In genomic region chr10:97731346-97732051, GRCh38 we compare ENCODE assay signal across 9 cellular contexts. TPM values are rescaled to one million over a fixed set of nuclear protein-coding genes. Genes with fewer than 3 reads are reported as not detected.
DNase-seq lines count a peak whose midpoint lies in the region; ATAC-seq, FAIRE-seq and TF ChIP-seq lines count a peak whose summit lies in the region.
"Had no signal": no experiment of that assay in that cellular context is flagged by ENCODE, and none has a peak within 500 bp of the region (broad histone marks: within the 10 kb centered on the region; RNA-seq: fewer than 3 reads in every experiment).

No MANE protein-coding gene starts in this region.

- H3K27ac ChIP-seq in Panc1 (ENCODE audit: low read length), result no peak overlapping the region
- no peak overlapping the region for H3K27ac ChIP-seq in gastroesophageal sphincter
- no peak overlapping the region for H3K27ac ChIP-seq in pancreas
- H3K27ac ChIP-seq: SK-N-MC had no signal

- DNase-seq in DMS114 treated with DMSO at 0.1 percent for 48 hours (lab: John Stamatoyannopoulos, UW; ENCODE audit: unreplicated experiment) (peak; percentile 79), Panc1 (ENCODE audit: low read depth, low spot score) (peak; percentile 82), pancreas (peak in 5 of 6 donors; percentile 13 to 79 (median 51))
- peak; percentile 38 for DNase-seq in activated T-helper 9 cell treated with anti-CD3 and anti-CD28 coated beads, Interleukin-2, amount 50 U/mL, for 16 hours (ENCODE audit: low read depth)

- TF ChIP-seq EP300 in Ishikawa (IDR thresholded peaks at IDR 0.05; ENCODE audit: borderline replicate concordance) (no peak), gastroesophageal sphincter (IDR thresholded peaks at IDR 0.05) (no peak)

- in situ Hi-C loops in Panc1 (cut with HindIII; ENCODE audit: low pct_unique_long_range_greater_than_20kb, low sequenced_read_pairs), result no loop called here

- FAIRE-seq in pancreas (lab: Jason Lieb, UNC), result no peak

- intact Hi-C loops in Panc1 (cut with micrococcal nuclease; ENCODE audit: unreplicated experiment), result loop anchor here (1.0 to 2.0 kb wide), 2 partner anchors 22 to 55 kb away; no protein-coding TSS in a partner anchor
- intact Hi-C loops in pancreas (cut with DNase I), result loop anchor here in 2 of 3 donors (5.0 to 10.0 kb wide), 2 partner anchors 47 to 54 kb away; partner anchors contain the start of gene AVPI1 (in 1 of the 2)

- H3K36me3 ChIP-seq in Panc1 (ENCODE audit: control insufficient read depth, insufficient read depth, low read length) (no peaks in the 10 kb centered on the region), gastroesophageal sphincter (no peaks in the 10 kb centered on the region), pancreas (no peaks in the 10 kb centered on the region)

- ATAC-seq in Panc1, result peak; percentile 90
- ATAC-seq in gastroesophageal sphincter, result peak; percentile 69
- peak; percentile 81 to 91 (median 90) for ATAC-seq in pancreas
- no peak for ATAC-seq in GM18873 (IDR thresholded peaks at IDR 0.05; ENCODE audit: low FRiP score, unreplicated experiment)
- no peak for ATAC-seq in GM19328 (IDR thresholded peaks at IDR 0.05; ENCODE audit: unreplicated experiment)

- BruUV-seq in Panc1 (replicated peaks; lab: Mats Ljungman, UMichigan), result no TSS peak

- H3K4me1 ChIP-seq in Panc1 (ENCODE audit: control insufficient read depth, insufficient read depth, low read length) (no peaks in the 10 kb centered on the region; the same call in 1 of the 2 replicates), gastroesophageal sphincter (peaks cover 0 to 25% (median 2%) of the 10 kb centered on the region in 3 donors), pancreas (peaks cover 0 to 2% (median 0%) of the 10 kb centered on the region in 3 donors)

- no peak for TF ChIP-seq POLR2A in gastroesophageal sphincter (IDR thresholded peaks at IDR 0.05)

- H3K4me3 ChIP-seq in Panc1 (ENCODE audit: low read depth in 2 of 2, low read length in 2 of 2), result no peak overlapping the region
- no peak overlapping the region for H3K4me3 ChIP-seq in gastroesophageal sphincter
- H3K4me3 ChIP-seq in pancreas, result no peak overlapping the region
- H3K4me3 ChIP-seq: SK-N-MC had no signal

- H3K9me3 ChIP-seq in Panc1 (ENCODE audit: control insufficient read depth, insufficient read depth, low read depth, low read length) (no peaks in the 10 kb centered on the region; the same call in 1 of the 2 replicates), gastroesophageal sphincter (no peaks in the 10 kb centered on the region), pancreas (no peaks in the 10 kb centered on the region)

- H3K27me3 ChIP-seq in Panc1 (ENCODE audit: control insufficient read depth, insufficient read depth, low read length), result no peaks in the 10 kb centered on the region
- H3K27me3 ChIP-seq in gastroesophageal sphincter, result no peaks in the 10 kb centered on the region
- no peaks in the 10 kb centered on the region for H3K27me3 ChIP-seq in pancreas

- CTCF ChIA-PET in Panc1 (lab: Charles Lee), result interaction anchor here (0.6 to 0.8 kb wide), 4 partner anchors 19 to 30 kb away, joined by 3 read pairs; no protein-coding TSS in a partner anchor

- TF ChIP-seq CTCF in Panc1 (IDR thresholded peaks at IDR 0.05) (peak; percentile 93), gastroesophageal sphincter (IDR thresholded peaks at IDR 0.05) (peak; percentile 82 to 93 (median 88)), pancreas (IDR thresholded peaks at IDR 0.05) (peak; percentile 49 to 72 (median 68))

- 29 to 65% methylated on average over 3 to 9 of the region's 9 CpGs for WGBS in gastroesophageal sphincter (ENCODE audit: low coverage in 1 of 2), 2 donors
- WGBS in pancreas, 2 donors, result 44 to 51% methylated on average over 9 of the region's 9 CpGs

- peak; percentile 100 for TF ChIP-seq RAD21 in Ishikawa (IDR thresholded peaks at IDR 0.05; ENCODE audit: low read depth)

- POLR2A ChIA-PET in Panc1 (lab: Charles Lee), result no interaction called here

TF ChIP-seq in Ishikawa, 13 proteins besides CTCF, POLR2A, EP300 and RAD21:
- no peak for TF ChIP-seq TCF12 (IDR thresholded peaks at IDR 0.05; ENCODE audit: low read depth)
- peak; percentile 49; the same call in 1 of the 2 replicates for TF ChIP-seq TEAD4 (IDR thresholded peaks at IDR 0.05)

RNA-seq across cellular contexts. Expression of gene ZFYVE27, which starts 5.4 kb away (rescaled TPM):
- 37.9 TPM for total RNA-seq in Panc1 (2021; ENCODE audit: unreplicated experiment)
- polyA plus RNA-seq in Panc1 (2012; ENCODE audit: insufficient read length), result 27.8 TPM
- 10 to 100 TPM in 3 of 4 donors, 1 to 10 TPM in 1; 6.7 to 24.2 (median 19.2) TPM for total RNA-seq in gastroesophageal sphincter
- total RNA-seq in pancreas, result 10 to 100 TPM; 11.9 to 23.6 (median 14.3) TPM
- polyA plus RNA-seq in pancreas, result 10 to 100 TPM; 22.3 to 34.9 TPM

RNA-seq across cellular contexts. Expression of gene MARVELD1, which starts 18.0 kb away (rescaled TPM):
- total RNA-seq in Panc1 (2021; ENCODE audit: unreplicated experiment) (53.1 TPM), gastroesophageal sphincter (100 to 1,000 TPM in 1 of 4 donors, 10 to 100 TPM in 3; 33.8 to 126 (median 58.7) TPM), pancreas (10 to 100 TPM in 1 of 6 donors, 1 to 10 TPM in 5; 1.8 to 11.8 (median 3.6) TPM)
- 58.1 TPM for polyA plus RNA-seq in Panc1 (2012; ENCODE audit: insufficient read length)
- polyA plus RNA-seq in pancreas, result 1 to 10 TPM; 3.8 to 7.1 TPM

RNA-seq across cellular contexts. Expression of gene SFRP5, which starts 40.3 kb away (rescaled TPM):
- 0.64 TPM for total RNA-seq in Panc1 (2021; ENCODE audit: unreplicated experiment)
- polyA plus RNA-seq in Panc1 (2012; ENCODE audit: insufficient read length), result 1.2 TPM
- total RNA-seq in gastroesophageal sphincter, result 10 to 100 TPM; 11.9 to 34.4 (median 18.2) TPM
- 100 to 1,000 TPM in 1 of 6 donors, 10 to 100 TPM in 5; 59.8 to 159 (median 67.7) TPM for total RNA-seq in pancreas
- 100 to 1,000 TPM; 148 to 180 TPM for polyA plus RNA-seq in pancreas

RNA-seq across cellular contexts. Expression of gene AVPI1, which starts 44.5 kb away (rescaled TPM):
- total RNA-seq in Panc1 (2021; ENCODE audit: unreplicated experiment), result 8.0 TPM
- 7.8 TPM for polyA plus RNA-seq in Panc1 (2012; ENCODE audit: insufficient read length)
- 100 to 1,000 TPM in 1 of 4 donors, 10 to 100 TPM in 3; 34.2 to 136 (median 45.4) TPM for total RNA-seq in gastroesophageal sphincter
- total RNA-seq in pancreas, result 1 to 10 TPM; 3.7 to 6.2 (median 4.6) TPM
- 1 to 10 TPM; 4.1 to 9.1 TPM for polyA plus RNA-seq in pancreas

Comparison
In these comparisons a context has a peak if more than half of its experiments do, and no peak if none do; other contexts are left out.
1. ATAC-seq: peak in Panc1 (single experiment), gastroesophageal sphincter (single experiment) and pancreas (4 of 4); none in GM18873 (single experiment) and GM19328 (single experiment).
2. Peak in every context shown above with its lines, with median percentiles within 50 percentile points of each other: DNase-seq and CTCF ChIP-seq.